In genomic region chr5:142614054-142614453, GRCh38 we compare ENCODE assay signal across 22 cellular contexts.
"Had no signal": no experiment of that assay in that cellular context is flagged by ENCODE, and none has a peak within 500 bp of the region (broad histone marks: within the 10 kb centered on the region; RNA-seq: fewer than 3 reads in every experiment).

No MANE protein-coding gene starts in this region.

- H3K9me3 ChIP-seq: colonic mucosa, heart left ventricle, ovary, suprapubic skin, thyroid gland, upper lobe of left lung, uterus had no signal

- H3K36me3 ChIP-seq: colonic mucosa, ovary, suprapubic skin, thyroid gland, upper lobe of left lung, uterus had no signal

- DNase-seq: colonic mucosa; dermis blood vessel endothelial cell; erythroblast; heart left ventricle; hippocampal formation; kidney glomerular epithelial cell; natural killer cell; nucleus accumbens; ovary; right cardiac atrium; small intestine; stimulated activated CD4-positive, alpha-beta T cell treated with anti-CD3 and anti-CD28 coated beads, Interleukin-4, amount 100 ng/mL, for 1 hour; stimulated activated CD8-positive, alpha-beta memory T cell treated with anti-CD3 and anti-CD28 coated beads, Interleukin-4, amount 100 ng/mL, for 48 hours; stimulated activated naive CD8-positive, alpha-beta T cell treated with anti-CD3 and anti-CD28 coated beads, Interleukin-15, Interleukin-2, amounts not matched to agents 100 U/mL and 50 U/mL, for 24 hours; thyroid gland; uterus had no signal

- ATAC-seq: heart left ventricle; left lobe of liver; natural killer cell; right cardiac atrium; stimulated activated effector memory CD8-positive, alpha-beta T cell treated with anti-CD3 and anti-CD28 coated beads, Interleukin-12 subunit alpha, Interleukin-12 subunit beta, amount 100 ng/mL, for 72 hours; stimulated activated naive CD8-positive, alpha-beta T cell treated with anti-CD3 and anti-CD28 coated beads, Interleukin-15, Interleukin-2, amounts not matched to agents 100 U/mL and 50 U/mL, for 24 hours had no signal

- FAIRE-seq: frontal cortex, islet of Langerhans, small intestine had no signal

- H3K4me1 ChIP-seq: colonic mucosa, suprapubic skin, thyroid gland, uterus had no signal

- H3K27me3 ChIP-seq: colonic mucosa, heart left ventricle, ovary, suprapubic skin, thyroid gland, upper lobe of left lung, uterus had no signal

- H3K27ac ChIP-seq: colonic mucosa, ovary, suprapubic skin, thyroid gland, upper lobe of left lung, uterus had no signal

- H3K4me3 ChIP-seq: colonic mucosa, heart left ventricle, ovary, suprapubic skin, thyroid gland, upper lobe of left lung, uterus had no signal
